21 cellular contexts compared by ENCODE assay signal in the genomic region with DNA sequence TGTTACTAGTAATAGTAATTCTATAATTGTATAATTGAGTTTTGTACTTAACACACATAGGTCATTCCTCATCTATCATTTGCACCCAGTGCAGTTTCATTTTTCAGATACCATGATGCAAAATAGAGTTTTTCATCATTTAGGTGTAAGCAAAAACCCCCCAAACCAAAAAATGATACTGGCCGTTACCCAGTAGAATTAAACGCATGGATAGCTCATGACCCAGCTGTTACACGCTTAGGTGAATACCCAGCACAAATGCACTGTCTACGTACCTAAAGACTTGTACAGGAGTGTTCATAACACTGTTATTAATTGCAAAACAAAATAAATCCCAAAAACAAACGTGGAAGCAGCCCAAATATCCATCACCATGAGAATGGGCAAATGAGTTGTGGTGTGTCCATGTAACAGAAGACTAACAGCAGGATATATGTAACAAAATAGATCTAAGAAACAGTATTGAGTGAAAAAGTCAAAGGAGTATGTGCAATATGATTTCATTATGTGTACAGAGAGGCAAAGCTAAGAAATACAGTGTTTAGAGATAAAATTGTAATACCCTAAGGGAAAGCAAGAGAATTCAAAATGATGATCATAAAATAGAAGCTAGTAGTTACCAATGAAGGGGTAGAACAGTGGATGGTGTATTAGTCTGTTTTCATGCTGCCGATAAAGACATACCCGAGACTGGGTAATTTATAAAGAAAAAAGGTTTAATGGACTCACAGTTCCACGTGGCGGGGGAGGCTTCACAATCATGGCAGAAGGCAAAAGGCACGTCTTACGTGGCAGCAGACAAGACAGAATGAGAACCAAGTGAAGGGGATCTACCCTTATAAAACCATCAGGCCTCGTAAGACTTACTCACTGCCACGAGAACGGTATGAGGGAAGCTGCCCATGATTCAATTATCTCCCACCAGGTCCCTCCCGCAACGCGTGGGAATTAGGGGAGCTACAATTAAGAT. TPM values are rescaled to one million over a fixed set of nuclear protein-coding genes. Genes with fewer than 3 reads are reported as not detected.
DNase-seq lines count a peak whose midpoint lies in the region; ATAC-seq, FAIRE-seq and TF ChIP-seq lines count a peak whose summit lies in the region.
"Had no signal": no experiment of that assay in that cellular context is flagged by ENCODE, and none has a peak within 500 bp of the region (broad histone marks: within the 10 kb centered on the region; RNA-seq: fewer than 3 reads in every experiment).

No MANE protein-coding gene starts in this region.

- no peak overlapping the region for H2BK15ac ChIP-seq in H9 (ENCODE audit: low read depth, low read length)

- TF ChIP-seq POLR2A in K562 (conservative IDR thresholded peaks at IDR 0.05) = 0 out of 2 replicates have a peak, but pooled peaks have one; percentile 55

- no peaks in the 10 kb centered on the region for H3K27me3 Mint-ChIP-seq in activated naive CD4-positive, alpha-beta T cell treated with anti-CD3 and anti-CD28 coated beads, Interleukin-2, amount 10 ng/mL, durations not matched to agents 7 days and 5 days
- H3K27me3 Mint-ChIP-seq in H9 (ENCODE audit: low read depth) (no peaks in the 10 kb centered on the region; the same call in 1 of the 2 replicates), type B pancreatic cell (no peaks in the 10 kb centered on the region)

- no peak overlapping the region for H2BK120ac ChIP-seq in H9 (ENCODE audit: low read depth, low read length, poor library complexity, severe bottlenecking)

- H3K27ac ChIP-seq in H9 (ENCODE audit: insufficient read length, low read depth, low read length) (no peak overlapping the region), K562 (ENCODE audit: extremely low read depth, low read depth, low read length) (no peak overlapping the region), OCI-LY7 (ENCODE audit: low read depth, low read length, poor library complexity, severe bottlenecking) (no peak overlapping the region)
- H3K27ac ChIP-seq: KMS-11 had no signal

- H3K79me1 ChIP-seq in H9 (ENCODE audit: insufficient read depth, low read depth, low read length, poor library complexity, severe bottlenecking) = no peaks in the 10 kb centered on the region

- H3K9me3 ChIP-seq in H9 (ENCODE audit: control insufficient read depth, low read depth, low read length) (no peaks in the 10 kb centered on the region), K562 (replicated peaks; ENCODE audit: control insufficient read depth, insufficient read depth, low read depth, low read length) (no peaks in the 10 kb centered on the region), OCI-LY7 (ENCODE audit: low read length) (no peaks in the 10 kb centered on the region)
- H3K9me3 ChIP-seq: Caco-2 had no signal

- no peak overlapping the region for H4K5ac ChIP-seq in H9 (ENCODE audit: insufficient read length, low read depth, low read length)

- H4K8ac ChIP-seq in H9 (replicated peaks; ENCODE audit: insufficient read length, low read depth, low read length) = no peak overlapping the region

- H3K56ac ChIP-seq in H9 (ENCODE audit: insufficient read length, low read depth, low read length) = no peak overlapping the region

- no peak for FAIRE-seq in K562 (lab: Jason Lieb, UNC)
- FAIRE-seq: RCC 7860 had no signal

- H4K91ac ChIP-seq in H9 (ENCODE audit: insufficient read length, low read depth, low read length) = no peak overlapping the region

- POLR2A ChIA-PET in K562 (lab: Yijun Ruan, JAX) = interaction anchor here (0.6 to 2.8 kb wide), 5 partner anchors 11 to 269 kb away, joined by 3 to 8 read pairs (median 3); no protein-coding TSS in a partner anchor
- POLR2A ChIA-PET in OCI-LY7 (lab: Charles Lee) = interaction anchor here (0.7 to 1.0 kb wide), 2 partner anchors 66 to 797 kb away, joined by 3 to 7 read pairs; no protein-coding TSS in a partner anchor

- in situ Hi-C loops in K562 (cut with MboI) = loop anchor here (10.0 to 25.0 kb wide), 2 partner anchors 458 to 1034 kb away; no protein-coding TSS in a partner anchor

- CTCF ChIA-PET in activated naive CD4-positive, alpha-beta T cell treated with anti-CD3 and anti-CD28 coated beads, Interleukin-2, amount 10 ng/mL, durations not matched to agents 7 days and 5 days (lab: Charles Lee) = no interaction called here
- CTCF ChIA-PET in K562 (lab: Yijun Ruan, JAX; ENCODE audit: low intra/inter-chr PET ratio) = no interaction called here
- CTCF ChIA-PET in OCI-LY7 (lab: Charles Lee; ENCODE audit: unreplicated experiment) = no interaction called here

- no peak overlapping the region for H3K4me2 ChIP-seq in H9 (ENCODE audit: insufficient read depth, insufficient read length, low read length)
- H3K4me2 ChIP-seq in K562 (ENCODE audit: insufficient read depth, low read length) = no peak overlapping the region
- no peak overlapping the region for H3K4me2 ChIP-seq in OCI-LY7 (ENCODE audit: low read length)
- H3K4me2 ChIP-seq: KMS-11 had no signal

- no peak for ATAC-seq in K562
- no peak for ATAC-seq in HG02678 (IDR thresholded peaks at IDR 0.05; ENCODE audit: unreplicated experiment)
- no peak for ATAC-seq in GM18498 (IDR thresholded peaks at IDR 0.05; ENCODE audit: unreplicated experiment)
- ATAC-seq: SK-N-SH treated with all-trans-retinoic acid at 6 μM for 48 hours had no signal

- H3K4me1 Mint-ChIP-seq in activated naive CD4-positive, alpha-beta T cell treated with anti-CD3 and anti-CD28 coated beads, Interleukin-2, amount 10 ng/mL, durations not matched to agents 7 days and 5 days = peaks cover 1% of the 10 kb centered on the region
- H3K4me1 Mint-ChIP-seq in H9 = peaks cover 19 to 25% of the 10 kb centered on the region in 2 experiments
- H3K4me1 Mint-ChIP-seq in type B pancreatic cell (ENCODE audit: unreplicated experiment) = no peaks in the 10 kb centered on the region

- H3K18ac ChIP-seq in H9 (ENCODE audit: insufficient read length, low read depth, low read length) = no peak overlapping the region

- H3K9me1 ChIP-seq in K562 (ENCODE audit: control insufficient read depth, insufficient read depth, low read length) = peaks cover under 1% of the 10 kb centered on the region

- no peak overlapping the region for H3K4me3 Mint-ChIP-seq in activated naive CD4-positive, alpha-beta T cell treated with anti-CD3 and anti-CD28 coated beads, Interleukin-2, amount 10 ng/mL, durations not matched to agents 7 days and 5 days
- H3K4me3 Mint-ChIP-seq in H9 = no peak overlapping the region; a peak in 1 of 5 replicates
- no peak overlapping the region for H3K4me3 Mint-ChIP-seq in type B pancreatic cell
- H3K4me3 Mint-ChIP-seq: CD14-positive monocyte had no signal

- H3K79me2 ChIP-seq in H9 (ENCODE audit: insufficient read depth, low read length) (no peaks in the 10 kb centered on the region), K562 (ENCODE audit: control insufficient read depth, insufficient read depth, low read length) (no peaks in the 10 kb centered on the region), OCI-LY7 (ENCODE audit: insufficient read depth, low read depth, low read length) (no peaks in the 10 kb centered on the region)

- no peak overlapping the region for H3K23ac ChIP-seq in H9 (ENCODE audit: insufficient read length, low read depth, low read length)

- H3K27ac Mint-ChIP-seq in activated naive CD4-positive, alpha-beta T cell treated with anti-CD3 and anti-CD28 coated beads, Interleukin-2, amount 10 ng/mL, durations not matched to agents 7 days and 5 days = peak overlapping the region; percentile 42
- H3K27ac Mint-ChIP-seq in H9 = no peak overlapping the region; a peak in 1 of 7 replicates
- no peak overlapping the region for H3K27ac Mint-ChIP-seq in type B pancreatic cell
- H3K27ac Mint-ChIP-seq: CD14-positive monocyte had no signal

- H2BK20ac ChIP-seq in H9 (ENCODE audit: low read depth, low read length, poor library complexity, severe bottlenecking) = no peak overlapping the region

- H3K9ac ChIP-seq in H9 (ENCODE audit: extremely low read depth, insufficient read length, low read length) (no peak overlapping the region), K562 (ENCODE audit: insufficient read depth in 1 of 2, low read depth in 2 of 2, low read length in 2 of 2) (no peak overlapping the region)
- H3K9ac ChIP-seq: KMS-11 had no signal

- no peak overlapping the region for H2BK5ac ChIP-seq in H9 (ENCODE audit: insufficient read length, low read length)

- intact Hi-C loops in K562 (cut with micrococcal nuclease) = loop anchor here (10.0 kb wide), 1 partner anchor 298 kb away; a partner anchor contains a TSS
- intact Hi-C loops in OCI-LY7 (cut with micrococcal nuclease; ENCODE audit: unreplicated experiment) = loop anchor here (10.0 kb wide), 2 partner anchors 288 to 468 kb away; a partner anchor contains a TSS

- H3K9me2 ChIP-seq in OCI-LY7 (ENCODE audit: insufficient read depth, low read length) = no peaks in the 10 kb centered on the region

- H3K23me2 ChIP-seq in H9 (ENCODE audit: insufficient read length, low read depth, low read length, poor library complexity, severe bottlenecking) = no peaks in the 10 kb centered on the region

- no TSS peak for BruUV-seq in K562 (replicated peaks; lab: Mats Ljungman, UMichigan)
- no TSS peak for BruUV-seq in OCI-LY7 (replicated peaks; lab: Mats Ljungman, UMichigan)

- no peak overlapping the region for H3K14ac ChIP-seq in H9 (ENCODE audit: insufficient read depth, low read length)

- H4K20me1 ChIP-seq in H9 (ENCODE audit: control insufficient read depth, insufficient read depth, insufficient read length) (no peaks in the 10 kb centered on the region), K562 (replicated peaks; ENCODE audit: control insufficient read depth, insufficient read depth, low read length) (no peaks in the 10 kb centered on the region; the same call in 1 of the 2 replicates), OCI-LY7 (ENCODE audit: insufficient read depth, low read length) (no peaks in the 10 kb centered on the region)

- H3K36me3 ChIP-seq in K562 (ENCODE audit: control insufficient read depth, insufficient read depth, low read length) = peaks cover 52% of the 10 kb centered on the region
- H3K36me3 ChIP-seq in OCI-LY7 (ENCODE audit: insufficient read depth, low read length) = peaks cover 69% of the 10 kb centered on the region

- H3K4ac ChIP-seq in H9 (ENCODE audit: low read depth, low read length) = no peak overlapping the region

- H3K4me1 ChIP-seq in H9 (ENCODE audit: insufficient read depth, low read length) (peaks cover 9% of the 10 kb centered on the region), K562 (replicated peaks in 1 of 2; ENCODE audit: control insufficient read depth in 2 of 2, insufficient read depth in 2 of 2, low read length in 2 of 2) (no peaks in the 10 kb centered on the region), OCI-LY7 (ENCODE audit: insufficient read depth, low read length, poor library complexity, severe bottlenecking) (no peaks in the 10 kb centered on the region)

- no peaks in the 10 kb centered on the region for H3K9me3 Mint-ChIP-seq in activated naive CD4-positive, alpha-beta T cell treated with anti-CD3 and anti-CD28 coated beads, Interleukin-2, amount 10 ng/mL, durations not matched to agents 7 days and 5 days
- no peaks in the 10 kb centered on the region for H3K9me3 Mint-ChIP-seq in H9
- H3K9me3 Mint-ChIP-seq in type B pancreatic cell = no peaks in the 10 kb centered on the region

- peaks cover 23% of the 10 kb centered on the region for H3K36me3 Mint-ChIP-seq in activated naive CD4-positive, alpha-beta T cell treated with anti-CD3 and anti-CD28 coated beads, Interleukin-2, amount 10 ng/mL, durations not matched to agents 7 days and 5 days
- H3K36me3 Mint-ChIP-seq in H9 (ENCODE audit: insufficient read depth in 1 of 3, low read depth in 3 of 3) (peaks cover 8 to 16% (median 14%) of the 10 kb centered on the region in 3 experiments; a peak in 6 of 7 replicates), type B pancreatic cell (peaks cover 23% of the 10 kb centered on the region)

- no peak for TF ChIP-seq CTCF in H9 (conservative IDR thresholded peaks at IDR 0.05)
- TF ChIP-seq CTCF in K562 (IDR thresholded peaks at IDR 0.05 in 2 of 3, conservative IDR thresholded peaks at IDR 0.05 in 1 of 3; ENCODE audit: insufficient read depth in 2 of 3, low read depth in 1 of 3, low read length in 3 of 3) = no peak
- TF ChIP-seq CTCF in type B pancreatic cell (conservative IDR thresholded peaks at IDR 0.05) = no peak
- no peak for TF ChIP-seq CTCF in OCI-LY7 (conservative IDR thresholded peaks at IDR 0.05; ENCODE audit: low read length)

- no peak overlapping the region for H2AFZ ChIP-seq in H9 (ENCODE audit: low read length)
- H2AFZ ChIP-seq in K562 (ENCODE audit: low read depth, low read length) = no peak overlapping the region
- H2AFZ ChIP-seq in OCI-LY7 (ENCODE audit: low read length) = no peak overlapping the region

- no peak overlapping the region for H2AK5ac ChIP-seq in H9 (ENCODE audit: insufficient read length, low read length)

- H3T11ph ChIP-seq in H9 (ENCODE audit: low read length) = no peak overlapping the region

- no peak for TF ChIP-seq EP300 in K562 (IDR thresholded peaks at IDR 0.05; ENCODE audit: low read length)

- H3K4me3 ChIP-seq in K562 (no peak overlapping the region), OCI-LY7 (ENCODE audit: low read depth, low read length, poor library complexity, severe bottlenecking) (no peak overlapping the region)

- no peaks in the 10 kb centered on the region for H3K27me3 ChIP-seq in H9 (ENCODE audit: insufficient read depth, low read length)
- no peaks in the 10 kb centered on the region for H3K27me3 ChIP-seq in K562 (ENCODE audit: control insufficient read depth in 2 of 2, insufficient read depth in 2 of 2, low read length in 2 of 2)

- H2BK12ac ChIP-seq in H9 (ENCODE audit: insufficient read length, low read depth, low read length) = no peak overlapping the region

- no peak for TF ChIP-seq RAD21 in K562 (CRISPR knock-in tag; conservative IDR thresholded peaks at IDR 0.05 in 1 of 2, IDR thresholded peaks at IDR 0.05 in 1 of 2)

- WGBS in H9 (ENCODE audit: extremely low coverage, insufficient read length, low lambda C conversion rate) = no CpG with 5 or more reads among the region's 17 CpGs
- WGBS in K562 (ENCODE audit: insufficient coverage, low coverage, missing lambda C conversion rate) = 84% methylated on average over 17 of the region's 17 CpGs

- no peak for DNase-seq in activated naive CD4-positive, alpha-beta T cell treated with anti-CD3 and anti-CD28 coated beads, Interleukin-2, amount 10 ng/mL, durations not matched to agents 7 days and 5 days
- DNase-seq in activated naive CD4-positive, alpha-beta T cell (lab: John Stamatoyannopoulos, UW) = no peak
- peak; percentile 13 for DNase-seq in H9
- no peak for DNase-seq in K562 (ENCODE audit: extremely low read depth in 1 of 4, low spot score in 3 of 4)
- DNase-seq in type B pancreatic cell (ENCODE audit: extremely low spot score, unreplicated experiment) = peak; percentile 32
- no peak for DNase-seq in OCI-LY7 (ENCODE audit: low spot score)
- DNase-seq: Caco-2, DMS79 treated with DMSO at 0.1 percent for 48 hours, GF-D8, GOT3, NCI-H1105 treated with DMSO at 0.1 percent for 48 hours, NCI-H187 treated with DMSO at 0.1 percent for 48 hours, NCI-H446 treated with DMSO at 0.1 percent for 48 hours, NCI-H748 treated with DMSO at 0.1 percent for 48 hours, SHP77 had no signal

RNA-seq across cellular contexts. Expression of a gene that starts 49.8 kb away (rescaled TPM):
- 1.2 and 1.4 TPM in 2 replicates for total RNA-seq in H9 (2021)
- 20.4 and 74.5 TPM in 2 replicates for total RNA-seq in K562 (2011; cell fraction: chromatin; rRNA removed; ENCODE audit: low replicate concordance)
- 12.2 and 18.6 TPM in 2 replicates for total RNA-seq in K562 (2011; cell fraction: nucleolus; rRNA removed)
- 20.0 and 24.5 TPM in 2 replicates for total RNA-seq in K562 (2011; cell fraction: nucleoplasm; rRNA removed)
- total RNA-seq in K562 (2014; rRNA removed) = 1.2 TPM in 2 replicates
- 3.2 and 3.4 TPM in 2 replicates for total RNA-seq in K562 (2014; rRNA removed; fragmentation: Illumina TruSeq; extraction: Trizol)
- total RNA-seq in K562 (2015; rRNA removed; fragmentation: Illumina TruSeq; extraction: Trizol) = 3.5 TPM in 2 replicates
- total RNA-seq in K562 (2021) = 1.1 and 1.9 TPM in 2 replicates
- polyA plus RNA-seq in K562 (2011; rRNA removed) = 0.41 and 0.42 TPM in 2 replicates
- polyA plus RNA-seq in K562 (2011; cell fraction: cytosol; rRNA removed) = 0.06 and 0.16 TPM in 2 replicates
- polyA plus RNA-seq in K562 (2011; cell fraction: nucleus; rRNA removed) = 1.7 and 1.9 TPM in 2 replicates
- polyA plus RNA-seq in K562 (2012) = 0.24 and 0.34 TPM in 2 replicates
- 0.10 and 0.24 TPM in 2 replicates for polyA plus RNA-seq in K562 (2014; fragmentation: Illumina TruSeq; extraction: Trizol)
- polyA plus RNA-seq in K562 (2014; fragmentation: Nextera tagmentation; extraction: Ambion mirVana) = under 1 TPM; 0.07 to 0.21 TPM
- polyA plus RNA-seq in K562 (2014; rRNA removed) = 0.41 and 0.78 TPM in 2 replicates
- polyA minus RNA-seq in K562 (2011; rRNA and poly(A)+ RNA removed) = 7.7 and 9.4 TPM in 2 replicates
- not detected in 2 replicates for polyA minus RNA-seq in K562 (2011; cell fraction: cytosol; rRNA and poly(A)+ RNA removed)
- 6.6 and 9.7 TPM in 2 replicates for polyA minus RNA-seq in K562 (2011; cell fraction: nucleus; rRNA and poly(A)+ RNA removed)
- 2.9 and 7.3 TPM in 2 replicates for total RNA-seq in type B pancreatic cell (ENCODE audit: low replicate concordance)
- total RNA-seq in OCI-LY7 (2014; rRNA removed; shearing (Covaris generic)) = 7.2 and 8.2 TPM in 2 replicates
- total RNA-seq in OCI-LY7 (2022) = 5.1 and 5.5 TPM in 2 replicates

Comparison
In these comparisons a context has a peak if more than half of its experiments do, and no peak if none do; other contexts are left out.
1. DNase-seq: peak in H9 (single experiment) and type B pancreatic cell (single experiment); none in activated naive CD4-positive, alpha-beta T cell treated with anti-CD3 and anti-CD28 coated beads, Interleukin-2, amount 10 ng/mL, durations not matched to agents 7 days and 5 days (single experiment), activated naive CD4-positive, alpha-beta T cell (0 of 4), K562 (0 of 4) and OCI-LY7 (single experiment).